17 cellular contexts compared by ENCODE assay signal in the genomic region with DNA sequence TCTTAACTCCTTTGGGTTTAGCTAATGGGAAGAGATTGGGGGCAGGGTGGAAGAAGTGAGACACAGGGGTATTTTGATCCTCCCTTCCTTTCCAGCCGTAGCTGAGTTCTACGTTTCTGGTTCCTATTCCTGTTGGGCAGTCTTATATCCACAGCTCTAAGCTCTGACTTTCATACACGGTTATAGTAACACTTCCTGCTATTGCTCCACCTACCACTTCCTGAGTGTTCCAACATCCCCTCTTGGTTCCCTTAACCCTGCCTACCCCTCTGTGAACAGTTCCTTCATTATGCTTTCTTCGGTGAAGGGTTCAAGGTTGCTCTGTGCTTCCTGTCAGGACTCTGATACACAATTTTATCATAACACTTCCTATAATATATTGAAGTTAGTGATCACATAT.
"Had no signal": no experiment of that assay in that cellular context is flagged by ENCODE, and none has a peak within 500 bp of the region (broad histone marks: within the 10 kb centered on the region; RNA-seq: fewer than 3 reads in every experiment).

No MANE protein-coding gene starts in this region.

- H3K27ac ChIP-seq: dorsolateral prefrontal cortex, psoas muscle, right lobe of liver, spleen had no signal

- H3K9me3 Mint-ChIP-seq: activated CD4-positive, alpha-beta memory T cell treated with anti-CD3 and anti-CD28 coated beads for 36 hours; activated T-cell treated with anti-CD3 and anti-CD28 coated beads, Interleukin-2, amount 50 U/mL, for 4 hours; T-helper 2 cell treated with Interferon-gamma antibody and Interleukin-4, amounts not matched to agents 5 μg/mL and 100 μg/mL, for 36 hours; type B pancreatic cell had no signal

- H3K27ac Mint-ChIP-seq: activated CD4-positive, alpha-beta memory T cell treated with anti-CD3 and anti-CD28 coated beads for 36 hours; naive thymus-derived CD4-positive, alpha-beta T cell; stimulated activated naive B cell treated with anti-CD40 and anti-IgM and Interleukin-4, amounts not matched to agents 10 μg/mL and 1 μg/mL and 100 μg/mL, for 72 hours; T-helper 2 cell treated with Interferon-gamma antibody and Interleukin-4, amounts not matched to agents 5 μg/mL and 100 μg/mL, for 36 hours; type B pancreatic cell had no signal

- ATAC-seq: activated T-cell treated with anti-CD3 and anti-CD28 coated beads, Interleukin-2, amount 50 U/mL, for 4 hours; esophagus mucosa; naive thymus-derived CD4-positive, alpha-beta T cell; psoas muscle; stimulated activated naive B cell treated with anti-CD40 and anti-IgM and Interleukin-4, amounts not matched to agents 10 μg/mL and 1 μg/mL and 100 μg/mL, for 72 hours had no signal

- H3K27me3 ChIP-seq: dorsolateral prefrontal cortex, right lobe of liver, spleen had no signal

- H3K36me3 ChIP-seq: right lobe of liver, spleen had no signal

- H3K9me3 ChIP-seq: psoas muscle, right lobe of liver, spleen had no signal

- H3K27me3 Mint-ChIP-seq: type B pancreatic cell had no signal

- H3K36me3 Mint-ChIP-seq: activated CD4-positive, alpha-beta memory T cell treated with anti-CD3 and anti-CD28 coated beads for 36 hours; naive thymus-derived CD4-positive, alpha-beta T cell; type B pancreatic cell had no signal

- H3K4me3 Mint-ChIP-seq: activated CD4-positive, alpha-beta memory T cell treated with anti-CD3 and anti-CD28 coated beads for 36 hours; activated T-cell treated with anti-CD3 and anti-CD28 coated beads, Interleukin-2, amount 50 U/mL, for 4 hours; stimulated activated naive B cell treated with anti-CD40 and anti-IgM and Interleukin-4, amounts not matched to agents 10 μg/mL and 1 μg/mL and 100 μg/mL, for 72 hours; T-helper 2 cell treated with Interferon-gamma antibody and Interleukin-4, amounts not matched to agents 5 μg/mL and 100 μg/mL, for 36 hours; type B pancreatic cell had no signal

- H3K4me3 ChIP-seq: dorsolateral prefrontal cortex, lung, psoas muscle, right lobe of liver, spleen had no signal

- DNase-seq: activated CD4-positive, alpha-beta memory T cell treated with anti-CD3 and anti-CD28 coated beads for 36 hours; activated gamma-delta T cell treated with Interleukin-2 at 50 U/mL for 16 hours; activated T-cell treated with anti-CD3 and anti-CD28 coated beads, Interleukin-2, amount 50 U/mL, for 4 hours; aorta; dorsolateral prefrontal cortex; hypothalamus; naive thymus-derived CD4-positive, alpha-beta T cell; nucleus accumbens; psoas muscle; right lobe of liver; spleen; stimulated activated CD4-positive, alpha-beta T cell treated with anti-CD3 and anti-CD28 coated beads, Interleukin-1b, Interleukin-23, amount 100 ng/mL, for 48 hours; stimulated activated naive B cell treated with anti-CD40 and anti-IgM and Interleukin-4, amounts not matched to agents 10 μg/mL and 1 μg/mL and 100 μg/mL, for 72 hours had no signal

- H3K4me1 ChIP-seq: psoas muscle, right lobe of liver had no signal
